In genomic region chr2:177726853-177727465, GRCh38 we compare ENCODE assay signal across 22 cellular contexts.
A peak's percentile ranks its signal among the peaks of the same experiment; 100 is the strongest.
DNase-seq lines count a peak whose midpoint lies in the region; ATAC-seq, FAIRE-seq and TF ChIP-seq lines count a peak whose summit lies in the region.
"Had no signal": no experiment of that assay in that cellular context is flagged by ENCODE, and none has a peak within 500 bp of the region (broad histone marks: within the 10 kb centered on the region; RNA-seq: fewer than 3 reads in every experiment).

No MANE protein-coding gene starts in this region.

- no peak overlapping the region for H3K4ac ChIP-seq in mesenchymal stem cell (ENCODE audit: low read depth in 1 of 2, low read length in 2 of 2)

- 40% methylated on average over 6 of the region's 6 CpGs for WGBS in K562 (ENCODE audit: insufficient coverage, low coverage, missing lambda C conversion rate)
- 87% methylated on average over 5 of the region's 6 CpGs for WGBS in mesenchymal stem cell

- H3K4me3 Mint-ChIP-seq in progenitor cell of endocrine pancreas (ENCODE audit: low read depth), result peak overlapping the region; percentile 62
- H3K4me3 Mint-ChIP-seq: CD4-positive, alpha-beta T cell; IgD-negative memory B cell had no signal

- H2BK15ac ChIP-seq in mesenchymal stem cell (ENCODE audit: low read depth, poor library complexity, severe bottlenecking), result no peak overlapping the region

- H3K9me3 Mint-ChIP-seq in progenitor cell of endocrine pancreas (ENCODE audit: low read depth), result peaks cover 4% of the 10 kb centered on the region
- H3K9me3 Mint-ChIP-seq: CD4-positive, alpha-beta T cell; IgD-negative memory B cell had no signal

- H3K27me3 ChIP-seq in K562 (ENCODE audit: control insufficient read depth in 2 of 2, insufficient read depth in 2 of 2, low read length in 2 of 2) (no peaks in the 10 kb centered on the region), endothelial cell of umbilical vein (ENCODE audit: control insufficient read depth in 2 of 2, insufficient read depth in 2 of 2, low read length in 2 of 2) (no peaks in the 10 kb centered on the region), mesenchymal stem cell (ENCODE audit: control insufficient read depth in 1 of 2, insufficient read depth in 1 of 2, low read length in 2 of 2) (peaks cover 3 to 5% of the 10 kb centered on the region in 2 experiments)
- H3K27me3 ChIP-seq: BE2C had no signal

- TF ChIP-seq EP300 in K562 (IDR thresholded peaks at IDR 0.05; ENCODE audit: low read length), result no peak

- H3K9ac ChIP-seq in K562 (ENCODE audit: insufficient read depth in 1 of 2, low read depth in 2 of 2, low read length in 2 of 2) (no peak overlapping the region; a peak in 1 of 4 replicates), endothelial cell of umbilical vein (replicated peaks; ENCODE audit: extremely low read depth, insufficient read depth, low read length) (no peak overlapping the region), mesenchymal stem cell (ENCODE audit: low read length) (peak overlapping the region; percentile 12)
- H3K9ac ChIP-seq: GM23248 had no signal

- no peaks in the 10 kb centered on the region for H3K27me3 Mint-ChIP-seq in progenitor cell of endocrine pancreas

- H3K4me1 Mint-ChIP-seq in progenitor cell of endocrine pancreas (ENCODE audit: low read depth), result peaks cover 71% of the 10 kb centered on the region
- H3K4me1 Mint-ChIP-seq: IgD-negative memory B cell had no signal

- no peak overlapping the region for H2BK120ac ChIP-seq in mesenchymal stem cell (ENCODE audit: low read depth, low read length)

- no peak overlapping the region for H3K23ac ChIP-seq in mesenchymal stem cell (ENCODE audit: low read length in 2 of 2)

- H3K4me1 ChIP-seq in K562 (replicated peaks in 1 of 2; ENCODE audit: control insufficient read depth in 2 of 2, insufficient read depth in 2 of 2, low read length in 2 of 2) (peaks cover 0 to 42% of the 10 kb centered on the region in 2 experiments; a peak in 4 of 5 replicates), endothelial cell of umbilical vein (ENCODE audit: control insufficient read depth, extremely low read depth, insufficient read depth, low read length) (peaks cover 13% of the 10 kb centered on the region), mesenchymal stem cell (ENCODE audit: control insufficient read depth, insufficient read depth, low read depth, low read length) (no peaks in the 10 kb centered on the region)
- H3K4me1 ChIP-seq: Caco-2 had no signal

- H3K9me1 ChIP-seq in K562 (ENCODE audit: control insufficient read depth, insufficient read depth, low read length), result no peaks in the 10 kb centered on the region
- H3K9me1 ChIP-seq in endothelial cell of umbilical vein (replicated peaks; ENCODE audit: control insufficient read depth, extremely low read depth, insufficient read depth, low read length), result no peaks in the 10 kb centered on the region

- in situ Hi-C loops in K562 (cut with MboI), result loop anchor here (10.0 kb wide), 3 partner anchors 232 to 562 kb away; no protein-coding TSS in a partner anchor

- FAIRE-seq in K562 (lab: Jason Lieb, UNC) (no peak), endothelial cell of umbilical vein (lab: Jason Lieb, UNC) (no peak)
- FAIRE-seq: A204.1, D721Med, GM12891, HepG2 had no signal

- dilution Hi-C loops in endothelial cell of umbilical vein (cut with MboI; ENCODE audit: extremely low pct_ligation_motif_present, low sequenced_read_pairs), result no loop called here

- H3K36me3 Mint-ChIP-seq in progenitor cell of endocrine pancreas (ENCODE audit: insufficient read depth), result peaks cover 3% of the 10 kb centered on the region

- CTCF ChIA-PET in K562 (lab: Yijun Ruan, JAX; ENCODE audit: low intra/inter-chr PET ratio), result interaction anchor here (1.2 kb wide), 1 partner anchor 32 kb away, joined by 4 read pairs; no protein-coding TSS in a partner anchor
- CTCF ChIA-PET in endothelial cell of umbilical vein (lab: Charles Lee), result interaction anchor here (0.6 to 1.8 kb wide), 3 partner anchors 22 to 579 kb away, joined by 3 to 6 read pairs (median 5); no protein-coding TSS in a partner anchor

- no peaks in the 10 kb centered on the region for H3K79me1 ChIP-seq in mesenchymal stem cell (replicated peaks; ENCODE audit: low read length, poor library complexity, severe bottlenecking)

- H4K8ac ChIP-seq in mesenchymal stem cell (ENCODE audit: low read length), result no peak overlapping the region

- peak in 2 of 4 experiments; percentile 16 to 32 for DNase-seq in K562 (ENCODE audit: extremely low read depth in 1 of 4, low spot score in 3 of 4)
- no peak for DNase-seq in endothelial cell of umbilical vein (ENCODE audit: low read depth, low spot score)
- DNase-seq in mesenchymal stem cell, result no peak
- DNase-seq in progenitor cell of endocrine pancreas (ENCODE audit: low spot score, unreplicated experiment), result no peak
- DNase-seq in stimulated activated naive CD4-positive, alpha-beta T cell (lab: John Stamatoyannopoulos, UW), result no peak
- no peak for DNase-seq in GM10266 (ENCODE audit: extremely low spot score)
- DNase-seq in T-helper 1 cell, result no peak
- no peak for DNase-seq in glomerular visceral epithelial cell (ENCODE audit: extremely low spot score)
- DNase-seq: ACHN; BE2C; C1 segment of cervical spinal cord; Caco-2; CD4-positive, alpha-beta T cell; DND-41; EL; GM23248 had no signal

- H4K20me1 ChIP-seq in K562 (replicated peaks; ENCODE audit: control insufficient read depth, insufficient read depth, low read length) (no peaks in the 10 kb centered on the region), endothelial cell of umbilical vein (replicated peaks; ENCODE audit: control insufficient read depth, extremely low read depth, insufficient read depth, low read length) (no peaks in the 10 kb centered on the region)

- H3K4me2 ChIP-seq in K562 (ENCODE audit: insufficient read depth, low read length), result no peak overlapping the region
- H3K4me2 ChIP-seq in endothelial cell of umbilical vein (ENCODE audit: insufficient read depth, low read length), result no peak overlapping the region
- H3K4me2 ChIP-seq in mesenchymal stem cell (ENCODE audit: low read length, poor library complexity, severe bottlenecking), result no peak overlapping the region

- H2AK5ac ChIP-seq in mesenchymal stem cell (ENCODE audit: low read length, severe bottlenecking), result no peak overlapping the region

- BruUV-seq in K562 (replicated peaks; lab: Mats Ljungman, UMichigan) (TSS peak; percentile 58), endothelial cell of umbilical vein (replicated peaks; lab: Mats Ljungman, UMichigan) (no TSS peak)

- intact Hi-C loops in K562 (cut with micrococcal nuclease), result loop anchor here (1.0 to 10.0 kb wide), 2 partner anchors 32 to 122 kb away; no protein-coding TSS in a partner anchor
- intact Hi-C loops in endothelial cell of umbilical vein (cut with micrococcal nuclease), result no loop called here

- H3K79me2 ChIP-seq in K562 (ENCODE audit: control insufficient read depth, insufficient read depth, low read length) (no peaks in the 10 kb centered on the region), endothelial cell of umbilical vein (ENCODE audit: control insufficient read depth, insufficient read depth, low read length) (no peaks in the 10 kb centered on the region)

- H2BK12ac ChIP-seq in mesenchymal stem cell (ENCODE audit: low read length in 2 of 2), result no peak overlapping the region

- no peak overlapping the region for H4K91ac ChIP-seq in mesenchymal stem cell (ENCODE audit: low read length)

- POLR2A ChIA-PET in K562 (lab: Yijun Ruan, JAX), result interaction anchor here (0.6 to 2.6 kb wide), 4 partner anchors 9 to 20 kb away, joined by 3 to 10 read pairs (median 4); no protein-coding TSS in a partner anchor
- POLR2A ChIA-PET in endothelial cell of umbilical vein (lab: Charles Lee), result no interaction called here

- no peaks in the 10 kb centered on the region for H3K9me3 ChIP-seq in K562 (replicated peaks; ENCODE audit: control insufficient read depth, insufficient read depth, low read depth, low read length)
- no peaks in the 10 kb centered on the region for H3K9me3 ChIP-seq in endothelial cell of umbilical vein (replicated peaks; ENCODE audit: control insufficient read depth, insufficient read depth, low read length)
- no peaks in the 10 kb centered on the region for H3K9me3 ChIP-seq in mesenchymal stem cell (ENCODE audit: control insufficient read depth, low read length)
- H3K9me3 ChIP-seq: BE2C, Caco-2, HAP-1 had no signal

- no peak for TF ChIP-seq CTCF in K562 (IDR thresholded peaks at IDR 0.05 in 2 of 3, conservative IDR thresholded peaks at IDR 0.05 in 1 of 3; ENCODE audit: insufficient read depth in 2 of 3, low read depth in 1 of 3, low read length in 3 of 3)
- TF ChIP-seq CTCF in endothelial cell of umbilical vein (IDR thresholded peaks at IDR 0.05; ENCODE audit: extremely low read depth in 1 of 2, insufficient read depth in 1 of 2, low read depth in 1 of 2, low read length in 2 of 2), result no peak
- TF ChIP-seq CTCF in progenitor cell of endocrine pancreas (IDR thresholded peaks at IDR 0.05; ENCODE audit: unreplicated experiment), result no peak
- TF ChIP-seq CTCF in GM10266 (IDR thresholded peaks at IDR 0.05; ENCODE audit: control insufficient read depth, insufficient read depth, low read depth, missing control alignments), result no peak

- H2BK5ac ChIP-seq in mesenchymal stem cell (ENCODE audit: low read depth, low read length, poor library complexity, severe bottlenecking), result no peak overlapping the region

- TF ChIP-seq POLR2A in K562 (conservative IDR thresholded peaks at IDR 0.05), result no peak
- TF ChIP-seq POLR2A in endothelial cell of umbilical vein (IDR thresholded peaks at IDR 0.05; ENCODE audit: low read depth, low read length), result no peak

- H3K36me3 ChIP-seq in K562 (ENCODE audit: control insufficient read depth, insufficient read depth, low read length), result no peaks in the 10 kb centered on the region
- H3K36me3 ChIP-seq in endothelial cell of umbilical vein (ENCODE audit: control insufficient read depth in 2 of 2, extremely low read depth in 1 of 2, insufficient read depth in 2 of 2, low read length in 2 of 2), result no peaks in the 10 kb centered on the region
- no peaks in the 10 kb centered on the region for H3K36me3 ChIP-seq in mesenchymal stem cell (ENCODE audit: control insufficient read depth in 1 of 2, insufficient read depth in 2 of 2, low read depth in 1 of 2, low read length in 2 of 2)
- H3K36me3 ChIP-seq: BE2C, HAP-1 had no signal

- peak; percentile 6 for ATAC-seq in K562
- ATAC-seq: HepG2 had no signal

- peak overlapping the region; percentile 92 for H3K27ac Mint-ChIP-seq in progenitor cell of endocrine pancreas
- H3K27ac Mint-ChIP-seq: CD4-positive, alpha-beta T cell; IgD-negative memory B cell had no signal

- H3K18ac ChIP-seq in mesenchymal stem cell (ENCODE audit: low read depth in 1 of 2, low read length in 2 of 2), result no peak overlapping the region

- no peak overlapping the region for H3K4me3 ChIP-seq in K562
- H3K4me3 ChIP-seq in endothelial cell of umbilical vein (replicated peaks in 1 of 3; ENCODE audit: insufficient read depth in 1 of 3, low read depth in 1 of 3, low read length in 3 of 3), result no peak overlapping the region
- no peak overlapping the region for H3K4me3 ChIP-seq in mesenchymal stem cell (ENCODE audit: insufficient read depth in 1 of 2, low read depth in 1 of 2, low read length in 2 of 2)
- H3K4me3 ChIP-seq: GM23248, HAP-1 had no signal

- no peak overlapping the region for H3K14ac ChIP-seq in mesenchymal stem cell (ENCODE audit: low read length in 2 of 2)

- H3K27ac ChIP-seq in K562 (ENCODE audit: extremely low read depth, low read depth, low read length), result peak overlapping the region; percentile 74; the same call in 1 of the 3 replicates
- H3K27ac ChIP-seq in endothelial cell of umbilical vein (ENCODE audit: insufficient read depth, low read depth, low read length), result no peak overlapping the region
- H3K27ac ChIP-seq in mesenchymal stem cell (ENCODE audit: low read length, poor library complexity, severe bottlenecking), result no peak overlapping the region
- H3K27ac ChIP-seq: GM23248 had no signal

- H2AFZ ChIP-seq in K562 (ENCODE audit: low read depth, low read length) (peak overlapping the region; percentile 47), endothelial cell of umbilical vein (ENCODE audit: low read depth, low read length) (peak overlapping the region; percentile 37), mesenchymal stem cell (ENCODE audit: low read depth, low read length) (no peak overlapping the region)
- H2AFZ ChIP-seq: GM23248 had no signal

- peak in 1 of 2 experiments; percentile 17; a peak in 1 of 4 replicates for TF ChIP-seq RAD21 in K562 (CRISPR knock-in tag; conservative IDR thresholded peaks at IDR 0.05 in 1 of 2, IDR thresholded peaks at IDR 0.05 in 1 of 2)
